In genomic region chr21:15616864-15617574, GRCh38 we compare ENCODE assay signal across 24 cellular contexts.
DNase-seq lines count a peak whose midpoint lies in the region; ATAC-seq and TF ChIP-seq lines count a peak whose summit lies in the region.
"Had no signal": no experiment of that assay in that cellular context is flagged by ENCODE, and none has a peak within 500 bp of the region (broad histone marks: within the 10 kb centered on the region; RNA-seq: fewer than 3 reads in every experiment).

No MANE protein-coding gene starts in this region.

- H3K9me2 ChIP-seq in PC-3 (replicated peaks; ENCODE audit: low read length): no peaks in the 10 kb centered on the region

- H3K27me3 ChIP-seq in PC-3 (ENCODE audit: low read length): no peaks in the 10 kb centered on the region
- H3K27me3 ChIP-seq: ascending aorta, right lobe of liver had no signal

- intact Hi-C loops in PC-3 (cut with micrococcal nuclease): no loop called here

- CTCF ChIA-PET in PC-3 (lab: Charles Lee): no interaction called here

- DNase-seq in PC-3 (no peak), cardiac fibroblast (ENCODE audit: low read depth in 2 of 2) (peak; percentile 63 to 68), myocyte (ENCODE audit: low read depth) (peak; percentile 32), superior temporal gyrus (ENCODE audit: extremely low spot score) (peak; percentile 52), germinal center (ENCODE audit: low spot score) (no peak)
- no peak for DNase-seq in activated naive CD4-positive, alpha-beta T cell (lab: John Stamatoyannopoulos, UW)
- no peak for DNase-seq in activated CD4-positive, alpha-beta T cell treated with anti-CD3 and anti-CD28 coated beads for 1 hour
- DNase-seq: activated CD4-positive, alpha-beta memory T cell treated with anti-CD3 and anti-CD28 coated beads, Interleukin-2, amount 10 ng/mL, durations not matched to agents 7 days and 5 days; activated CD8-positive, alpha-beta memory T cell treated with anti-CD3 and anti-CD28 coated beads, Interleukin-2, amount 50 U/mL, for 48 hours; Calu3; KG1; mucosa of descending colon; NCI-H1436; NCI-H2107; right lobe of liver; Right ventricle myocardium superior; stimulated activated CD4-positive, alpha-beta T cell treated with anti-CD3 and anti-CD28 coated beads, Interleukin-15, amount 100 ng/mL, for 24 hours; stimulated activated naive CD4-positive, alpha-beta T cell treated with Interleukin-2 at 50 U/mL for 16 hours; T-helper 1 cell had no signal

- no peaks in the 10 kb centered on the region for H3K79me2 ChIP-seq in PC-3 (ENCODE audit: low read length)

- no TSS peak for BruUV-seq in PC-3 (replicated peaks; lab: Mats Ljungman, UMichigan)

- no peaks in the 10 kb centered on the region for H3K36me3 ChIP-seq in PC-3 (ENCODE audit: low read depth, low read length)
- H3K36me3 ChIP-seq: ascending aorta, right lobe of liver, thoracic aorta had no signal

- H3K4me2 ChIP-seq in PC-3 (ENCODE audit: low read length): no peak overlapping the region

- TF ChIP-seq POLR2A in GM18505 (IDR thresholded peaks at IDR 0.05; ENCODE audit: borderline replicate concordance, extremely low read depth, insufficient read depth, insufficient read length): no peak

- POLR2A ChIA-PET in PC-3 (lab: Charles Lee; ENCODE audit: unreplicated experiment): interaction anchor here (0.6 kb wide), 1 partner anchor 13 kb away, joined by 3 read pairs; no protein-coding TSS in a partner anchor

- H3K4me3 ChIP-seq in PC-3 (ENCODE audit: low read length): no peak overlapping the region
- H3K4me3 ChIP-seq in cardiac fibroblast (replicated peaks in 1 of 2; ENCODE audit: low read depth in 2 of 2, low read length in 2 of 2): no peak overlapping the region
- H3K4me3 ChIP-seq: ascending aorta, mucosa of descending colon, right lobe of liver, thoracic aorta had no signal

- no peaks in the 10 kb centered on the region for H4K20me1 ChIP-seq in PC-3 (ENCODE audit: low read length)

- no peak overlapping the region for H3K9ac ChIP-seq in PC-3 (ENCODE audit: low read length)

- peak overlapping the region; percentile 11 for H3K27ac ChIP-seq in PC-3 (ENCODE audit: low read length)
- H3K27ac ChIP-seq: ascending aorta, right lobe of liver, thoracic aorta had no signal

- H3F3A ChIP-seq in PC-3 (ENCODE audit: low read length, unreplicated experiment): peaks cover 5% of the 10 kb centered on the region

- peaks cover 17% of the 10 kb centered on the region for H3K4me1 ChIP-seq in PC-3 (ENCODE audit: insufficient read depth, low read length)
- H3K4me1 ChIP-seq: ascending aorta, right lobe of liver had no signal

- no peak for ATAC-seq in PC-3
- ATAC-seq in GM18505 (IDR thresholded peaks at IDR 0.05; ENCODE audit: unreplicated experiment): no peak
- ATAC-seq: activated T-helper 17 cell treated with anti-CD3 and anti-CD28 coated beads, Interleukin-2, amount 50 U/mL, for 72 hours; HCT116; mucosa of descending colon; right lobe of liver had no signal

- no peaks in the 10 kb centered on the region for H3K9me3 ChIP-seq in PC-3 (ENCODE audit: low read length)
- H3K9me3 ChIP-seq: mucosa of descending colon, right lobe of liver, thoracic aorta had no signal

- no peak overlapping the region for H2AFZ ChIP-seq in PC-3 (ENCODE audit: low read length)

- TF ChIP-seq CTCF in PC-3 (conservative IDR thresholded peaks at IDR 0.05; ENCODE audit: low read depth, low read length): no peak
- no peak for TF ChIP-seq CTCF in cardiac fibroblast (IDR thresholded peaks at IDR 0.05; ENCODE audit: low read depth, low read length)

Comparison
In these comparisons a context has a peak if more than half of its experiments do, and no peak if none do; other contexts are left out.
1. DNase-seq: peak in cardiac fibroblast (2 of 2), myocyte (single experiment) and superior temporal gyrus (single experiment); none in PC-3 (single experiment), germinal center (single experiment), activated naive CD4-positive, alpha-beta T cell (0 of 4) and activated CD4-positive, alpha-beta T cell treated with anti-CD3 and anti-CD28 coated beads for 1 hour (single experiment).